ENCODE assay signal across 9 cellular contexts in genomic region chr11:46477136-46477535, GRCh38.
"Had no signal": no experiment of that assay in that cellular context is flagged by ENCODE, and none has a peak within 500 bp of the region (broad histone marks: within the 10 kb centered on the region; RNA-seq: fewer than 3 reads in every experiment).

No MANE protein-coding gene starts in this region.

- H3K4me3 Mint-ChIP-seq: GM23338, H9, HFFc6 had no signal

- ATAC-seq: GM23338 had no signal

- H2AFZ ChIP-seq: GM23338 had no signal

- FAIRE-seq: H1, H54, HTR-8/SVneo had no signal

- H3K27ac Mint-ChIP-seq: GM23338, H9, HFFc6 had no signal

- DNase-seq: H9, HCEC 1CT, HFFc6, IMR-90, KBM-7 had no signal

- H3K4me2 ChIP-seq: GM23338 had no signal

- H3K9me3 Mint-ChIP-seq: GM23338, H9, HFFc6 had no signal

- H3K4me3 ChIP-seq: GM23338 had no signal

- H3K4me1 Mint-ChIP-seq: GM23338, H9 had no signal
